8 cellular contexts compared by ENCODE assay signal in the genomic region with DNA sequence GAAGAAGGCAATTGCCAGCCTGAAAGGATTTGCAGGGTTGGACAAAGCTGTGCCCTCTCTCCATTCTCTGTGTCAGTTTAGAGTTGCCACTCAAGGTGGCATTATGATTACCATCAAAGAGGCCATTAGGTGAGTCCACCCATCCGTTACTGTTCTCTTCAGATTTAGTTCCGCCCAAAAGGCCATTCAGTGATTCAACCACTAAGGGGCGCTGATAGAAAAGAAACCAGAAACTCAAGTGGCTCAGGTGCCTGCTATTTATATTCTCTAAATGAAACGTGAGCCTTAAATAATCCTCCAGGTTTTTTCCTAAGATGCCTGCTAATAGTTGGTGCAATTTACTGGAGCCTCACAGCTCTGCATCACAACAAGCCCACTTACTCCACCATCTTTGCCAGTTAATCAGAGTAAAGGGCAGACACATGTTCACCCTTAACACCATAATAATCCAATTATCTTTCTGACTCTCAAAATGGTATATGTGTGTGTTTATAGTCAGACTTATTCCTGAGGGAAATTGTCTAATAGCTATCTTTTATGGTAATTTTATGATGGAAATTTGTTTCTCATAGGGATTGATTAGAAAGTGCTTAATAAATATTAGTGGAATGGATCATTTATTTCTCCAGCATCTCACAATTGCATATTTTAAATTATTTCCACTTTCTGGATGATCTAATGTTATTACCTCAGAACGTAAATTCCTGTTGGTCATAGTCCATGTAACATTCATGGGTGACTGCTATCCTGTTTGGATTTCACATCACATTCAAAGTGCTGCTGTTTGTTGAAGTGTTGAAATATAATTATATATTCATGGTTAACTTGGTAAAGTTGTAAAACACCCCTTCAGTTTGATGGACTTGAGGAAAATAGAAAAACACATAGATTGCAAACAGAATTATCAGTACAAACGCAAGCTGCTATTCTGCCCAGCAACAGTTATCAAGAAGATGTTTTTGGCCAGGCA. TPM values are rescaled to one million over a fixed set of nuclear protein-coding genes. Genes with fewer than 3 reads are reported as not detected.
DNase-seq lines count a peak whose midpoint lies in the region; ATAC-seq and TF ChIP-seq lines count a peak whose summit lies in the region.

No MANE protein-coding gene starts in this region.

- BruUV-seq in A673 (replicated peaks; lab: Mats Ljungman, UMichigan) = no TSS peak

- in situ Hi-C loops in GM13976 (cut with MboI; ENCODE audit: low sequenced_read_pairs, unreplicated experiment) = no loop called here

- H3K9ac ChIP-seq in skeletal muscle satellite cell (ENCODE audit: low read depth, low read length) = no peak overlapping the region

- H3K4me2 ChIP-seq in skeletal muscle satellite cell (ENCODE audit: low read length) = peak overlapping the region; percentile 29

- no peaks in the 10 kb centered on the region for H3K9me3 Mint-ChIP-seq in activated CD4-positive, alpha-beta memory T cell treated with anti-CD3 and anti-CD28 coated beads for 36 hours

- POLR2A ChIA-PET in A673 (lab: Charles Lee; ENCODE audit: low non-redundant PET) = no interaction called here
- POLR2A ChIA-PET in activated CD4-positive, alpha-beta memory T cell treated with anti-CD3 and anti-CD28 coated beads for 36 hours (lab: Charles Lee) = interaction anchor here (0.6 kb wide), 1 partner anchor 16 kb away, joined by 3 read pairs; no protein-coding TSS in a partner anchor

- intact Hi-C loops in A673 (cut with micrococcal nuclease; ENCODE audit: unreplicated experiment) = loop anchor here (1.0 to 5.0 kb wide), 3 partner anchors 203 to 385 kb away; a partner anchor contains a TSS
- intact Hi-C loops in activated CD4-positive, alpha-beta memory T cell treated with anti-CD3 and anti-CD28 coated beads for 36 hours (cut with micrococcal nuclease) = loop anchor here (10.0 kb wide), 1 partner anchor 202 kb away; a partner anchor contains a TSS
- intact Hi-C loops in left ventricle myocardium superior (cut with micrococcal nuclease) = loop anchor here (5.0 kb wide), 1 partner anchor 215 kb away; no protein-coding TSS in a partner anchor

- H3K4me3 Mint-ChIP-seq in activated CD4-positive, alpha-beta memory T cell treated with anti-CD3 and anti-CD28 coated beads for 36 hours = no peak overlapping the region

- H3K27me3 Mint-ChIP-seq in activated CD4-positive, alpha-beta memory T cell treated with anti-CD3 and anti-CD28 coated beads for 36 hours = no peaks in the 10 kb centered on the region

- peak; percentile 60 for ATAC-seq in left ventricle myocardium superior
- ATAC-seq in GM18873 (IDR thresholded peaks at IDR 0.05; ENCODE audit: low FRiP score, unreplicated experiment) = no peak
- no peak for ATAC-seq in HG03432 (IDR thresholded peaks at IDR 0.05; ENCODE audit: unreplicated experiment)

- H3K27ac ChIP-seq in A673 (ENCODE audit: low read depth, low read length, poor library complexity, severe bottlenecking) = peak overlapping the region; percentile 9

- no peaks in the 10 kb centered on the region for H3K36me3 ChIP-seq in A673 (ENCODE audit: insufficient read depth, low read length, poor library complexity, severe bottlenecking)
- peaks cover 9% of the 10 kb centered on the region for H3K36me3 ChIP-seq in skeletal muscle satellite cell (ENCODE audit: insufficient read depth, low read length)

- no peaks in the 10 kb centered on the region for H3K27me3 ChIP-seq in A673 (replicated peaks; ENCODE audit: insufficient read depth, low read depth, low read length, poor library complexity)
- H3K27me3 ChIP-seq in skeletal muscle satellite cell (ENCODE audit: control insufficient read depth, insufficient read depth, low read length) = no peaks in the 10 kb centered on the region

- H3K36me3 Mint-ChIP-seq in activated CD4-positive, alpha-beta memory T cell treated with anti-CD3 and anti-CD28 coated beads for 36 hours = peaks cover 10% of the 10 kb centered on the region

- H3K4me3 ChIP-seq in A673 (ENCODE audit: low read depth, low read length, poor library complexity, severe bottlenecking) (no peak overlapping the region), skeletal muscle satellite cell (ENCODE audit: low read length) (no peak overlapping the region)

- CTCF ChIA-PET in A673 (lab: Charles Lee) = no interaction called here
- CTCF ChIA-PET in activated CD4-positive, alpha-beta memory T cell treated with anti-CD3 and anti-CD28 coated beads for 36 hours (lab: Charles Lee) = interaction anchor here (0.6 to 2.2 kb wide), 6 partner anchors 18 to 312 kb away, joined by 3 to 9 read pairs (median 4); no protein-coding TSS in a partner anchor

- peak; percentile 86 for TF ChIP-seq CTCF in A673 (conservative IDR thresholded peaks at IDR 0.05; ENCODE audit: low read depth, low read length)
- TF ChIP-seq CTCF in GM13976 (IDR thresholded peaks at IDR 0.05; ENCODE audit: borderline replicate concordance, control extremely low read depth, extremely low read depth, insufficient read depth, missing control alignments) = peak; percentile 33

- H3K9me3 ChIP-seq in A673 (ENCODE audit: low read depth, low read length, poor library complexity, severe bottlenecking) (no peaks in the 10 kb centered on the region), skeletal muscle satellite cell (replicated peaks; ENCODE audit: low read length) (no peaks in the 10 kb centered on the region)

- H3K27ac Mint-ChIP-seq in activated CD4-positive, alpha-beta memory T cell treated with anti-CD3 and anti-CD28 coated beads for 36 hours = no peak overlapping the region

- no peaks in the 10 kb centered on the region for H3K4me1 Mint-ChIP-seq in activated CD4-positive, alpha-beta memory T cell treated with anti-CD3 and anti-CD28 coated beads for 36 hours (ENCODE audit: low read depth)

- DNase-seq in A673 (ENCODE audit: low spot score) = peak; percentile 68
- peak; percentile 37 for DNase-seq in GM13976 (ENCODE audit: low spot score)
- peak; percentile 85 for DNase-seq in NCI-H2107 treated with DMSO at 0.1 percent for 48 hours (lab: John Stamatoyannopoulos, UW; ENCODE audit: unreplicated experiment)
- DNase-seq in activated CD4-positive, alpha-beta memory T cell treated with anti-CD3 and anti-CD28 coated beads for 36 hours = peak; percentile 11
- no peak for DNase-seq in left ventricle myocardium superior

- peaks cover 17% of the 10 kb centered on the region for H3K4me1 ChIP-seq in A673 (ENCODE audit: insufficient read depth, low read length, poor library complexity, severe bottlenecking)
- H3K4me1 ChIP-seq in skeletal muscle satellite cell (ENCODE audit: control insufficient read depth, insufficient read depth, low read length) = peaks cover 5% of the 10 kb centered on the region

RNA-seq across cellular contexts. Expression of a gene that starts 59.3 kb away (rescaled TPM):
- total RNA-seq in A673 (2021) (15.8 and 18.0 TPM in 2 replicates), left ventricle myocardium superior (9.3 TPM)
- 10 to 100 TPM; 25.2 to 25.7 TPM for total RNA-seq in activated CD4-positive, alpha-beta memory T cell treated with anti-CD3 and anti-CD28 coated beads for 36 hours
- 18.3 and 28.6 TPM in 2 replicates for total RNA-seq in skeletal muscle satellite cell (2012; rRNA removed)
